25 cellular contexts compared by ENCODE assay signal in genomic region chr4:46211406-46211805, GRCh38.
"Had no signal": no experiment of that assay in that cellular context is flagged by ENCODE, and none has a peak within 500 bp of the region (broad histone marks: within the 10 kb centered on the region; RNA-seq: fewer than 3 reads in every experiment).

No MANE protein-coding gene starts in this region.

- H3K27ac ChIP-seq: adrenal gland, ascending aorta, cardiac muscle cell, heart right ventricle, left lung, ovary, psoas muscle, tibial artery had no signal

- ATAC-seq: activated CD4-positive, alpha-beta T cell treated with anti-CD3 and anti-CD28 coated beads for 36 hours; activated T-cell treated with anti-CD3 and anti-CD28 coated beads, Interleukin-2, amount 50 U/mL, for 4 hours; heart right ventricle; left lung; natural killer cell; psoas muscle; right cardiac atrium; stimulated activated naive CD8-positive, alpha-beta T cell treated with anti-CD3 and anti-CD28 coated beads, Interleukin-15, Interleukin-2, amounts not matched to agents 100 U/mL and 50 U/mL, for 24 hours had no signal

- H3K4me1 ChIP-seq: adrenal gland, ascending aorta, heart right ventricle, left lung, psoas muscle, tibial artery had no signal

- H3K4me3 ChIP-seq: adrenal gland, ascending aorta, cardiac muscle cell, heart right ventricle, left lung, ovary, psoas muscle, tibial artery had no signal

- H3K36me3 ChIP-seq: adrenal gland, ascending aorta, cardiac muscle cell, heart right ventricle, left lung, ovary, tibial artery had no signal

- H3K9me3 ChIP-seq: adrenal gland, ascending aorta, left lung, ovary, psoas muscle, tibial artery had no signal

- DNase-seq: activated B cell treated with CpG ODN at 0.5 μM for 24 hours; activated CD4-positive, alpha-beta T cell treated with anti-CD3 and anti-CD28 coated beads for 36 hours; activated CD4-positive, alpha-beta T cell treated with anti-CD3 and anti-CD28 coated beads, Interleukin-2, amount 50 U/mL, for 4 hours; activated CD8-positive, alpha-beta memory T cell treated with anti-CD3 and anti-CD28 coated beads, Interleukin-2, amount 50 U/mL, for 48 hours; activated naive CD4-positive, alpha-beta T cell; activated T-cell treated with anti-CD3 and anti-CD28 coated beads, Interleukin-2, amount 50 U/mL, for 4 hours; adrenal gland; effector CD4-positive, alpha-beta T cell; foreskin fibroblast; heart right ventricle; kidney; left lung; midbrain; natural killer cell; ovary; psoas muscle; right cardiac atrium; stimulated activated CD4-positive, alpha-beta T cell treated with anti-CD3 and anti-CD28 coated beads, Interleukin-12 subunit alpha, Interleukin-12 subunit beta, amount 100 ng/mL, for 4 hours; stimulated activated CD4-positive, alpha-beta T cell treated with anti-CD3 and anti-CD28 coated beads, Interleukin-4, amount 100 ng/mL, for 4 hours; stimulated activated naive CD8-positive, alpha-beta T cell treated with anti-CD3 and anti-CD28 coated beads, Interleukin-15, Interleukin-2, amounts not matched to agents 100 U/mL and 50 U/mL, for 24 hours; substantia nigra; T1000; tibial artery had no signal

- H3K27me3 ChIP-seq: adrenal gland, ascending aorta, cardiac muscle cell, heart right ventricle, left lung, ovary, tibial artery had no signal
